ENCODE assay signal across 8 cellular contexts in genomic region chr7:95549818-95550529, GRCh38. TPM values are rescaled to one million over a fixed set of nuclear protein-coding genes. Genes with fewer than 3 reads are reported as not detected.
DNase-seq lines count a peak whose midpoint lies in the region; ATAC-seq and TF ChIP-seq lines count a peak whose summit lies in the region.

No MANE protein-coding gene starts in this region.

- peaks cover 64% of the 10 kb centered on the region for H3K4me1 ChIP-seq in suprapubic skin

- H3K27ac ChIP-seq in suprapubic skin: peak overlapping the region; percentile 97

- no peak for TF ChIP-seq CTCF in cardiac fibroblast (IDR thresholded peaks at IDR 0.05; ENCODE audit: low read depth, low read length)
- no peak for TF ChIP-seq CTCF in suprapubic skin (IDR thresholded peaks at IDR 0.05)

- peak; percentile 91 for TF ChIP-seq EP300 in suprapubic skin (IDR thresholded peaks at IDR 0.05)

- no peaks in the 10 kb centered on the region for H3K36me3 ChIP-seq in suprapubic skin

- no peak overlapping the region for H3K4me3 Mint-ChIP-seq in T-helper 17 cell

- WGBS in suprapubic skin: 16% methylated on average over 6 of the region's 6 CpGs

- H3K27me3 Mint-ChIP-seq in T-helper 17 cell: peaks cover 34% of the 10 kb centered on the region

- peak in 1 of 2 donors; percentile 55 for TF ChIP-seq POLR2A in suprapubic skin (IDR thresholded peaks at IDR 0.05)

- peaks cover 2% of the 10 kb centered on the region for H3K36me3 Mint-ChIP-seq in T-helper 17 cell (ENCODE audit: low read depth)

- peaks cover 3% of the 10 kb centered on the region for H3K4me1 Mint-ChIP-seq in T-helper 17 cell

- no peak overlapping the region for H3K4me3 ChIP-seq in cardiac fibroblast (replicated peaks in 1 of 2; ENCODE audit: low read depth in 2 of 2, low read length in 2 of 2)
- H3K4me3 ChIP-seq in suprapubic skin: peak overlapping the region; percentile 26

- H3K9me3 ChIP-seq in suprapubic skin (no peaks in the 10 kb centered on the region), T-helper 17 cell (ENCODE audit: control insufficient read depth, low read length, poor library complexity, severe bottlenecking) (no peaks in the 10 kb centered on the region)

- intact Hi-C loops in left colon (cut with DNase I, micrococcal nuclease): loop anchor here in 1 of 2 donors (5.0 kb wide), 1 partner anchor 42 kb away; no protein-coding TSS in a partner anchor

- ATAC-seq in left colon (peak; percentile 98), GM21737 (IDR thresholded peaks at IDR 0.05; ENCODE audit: unreplicated experiment) (no peak), T-helper 17 cell (no peak), HG02981 (IDR thresholded peaks at IDR 0.05; ENCODE audit: unreplicated experiment) (no peak)

- H3K27me3 ChIP-seq in suprapubic skin: no peaks in the 10 kb centered on the region

- no peak overlapping the region for H3K27ac Mint-ChIP-seq in T-helper 17 cell

- DNase-seq in C1 segment of cervical spinal cord (lab: John Stamatoyannopoulos, UW): peak in 13 of 14 donors; percentile 9 to 91 (median 75)
- DNase-seq in NCI-H146 treated with DMSO at 0.1 percent for 48 hours (lab: John Stamatoyannopoulos, UW; ENCODE audit: unreplicated experiment): peak; percentile 38
- DNase-seq in cardiac fibroblast (ENCODE audit: low read depth in 2 of 2): peak; percentile 93 to 98
- DNase-seq in left colon: peak; percentile 74 to 95
- peak; percentile 96 to 97 for DNase-seq in suprapubic skin (ENCODE audit: low spot score in 2 of 2)
- DNase-seq in T-helper 17 cell: no peak

RNA-seq across cellular contexts. Expression of gene PDK4, which starts 46.3 kb away (rescaled TPM):
- total RNA-seq in left colon: 100 to 1,000 TPM in 1 of 2 donors, 10 to 100 TPM in 1; 18.9 to 101 TPM
- 100 to 1,000 TPM in 3 of 4 donors, 10 to 100 TPM in 1; 84.2 to 975 (median 104) TPM for total RNA-seq in suprapubic skin
- under 1 TPM; 0.18 to 0.20 TPM for total RNA-seq in T-helper 17 cell

Comparison
In these comparisons a context has a peak if more than half of its experiments do, and no peak if none do; other contexts are left out.
1. DNase-seq: peak in C1 segment of cervical spinal cord (13 of 14), NCI-H146 treated with DMSO at 0.1 percent for 48 hours (single experiment), cardiac fibroblast (2 of 2), left colon (2 of 2) and suprapubic skin (2 of 2); none in T-helper 17 cell (0 of 3).
2. RNA of gene PDK4, which starts 46.3 kb away (total RNA-seq): 84.2 to 975 TPM in suprapubic skin and 18.9 to 101 TPM in left colon; 0.18 to 0.20 TPM in T-helper 17 cell; every median in the first group is over 10 times any median in the second.